Comparison of ENCODE assay signal across 2 cellular contexts in genomic region chr5:132840313-132840712, GRCh38.
TF ChIP-seq lines count a peak whose summit lies in the region.

No MANE protein-coding gene starts in this region.

TF ChIP-seq in SK-N-SH, 30 proteins besides CTCF, POLR2A, EP300 and RAD21 (continued from another document):
- TF ChIP-seq TEAD4 (IDR thresholded peaks at IDR 0.05; ENCODE audit: borderline replicate concordance, insufficient read depth) (no peak), ELF1 (IDR thresholded peaks at IDR 0.05) (no peak), SIN3A (IDR thresholded peaks at IDR 0.05; ENCODE audit: borderline replicate concordance, low read depth, low read length) (no peak), USF1 (IDR thresholded peaks at IDR 0.05; ENCODE audit: borderline replicate concordance, low read depth) (no peak), NRF1 (IDR thresholded peaks at IDR 0.05; ENCODE audit: low read depth, low read length) (no peak), REST (IDR thresholded peaks at IDR 0.05; ENCODE audit: low read depth, low read length) (no peak)
- TF ChIP-seq, protein P1, sequence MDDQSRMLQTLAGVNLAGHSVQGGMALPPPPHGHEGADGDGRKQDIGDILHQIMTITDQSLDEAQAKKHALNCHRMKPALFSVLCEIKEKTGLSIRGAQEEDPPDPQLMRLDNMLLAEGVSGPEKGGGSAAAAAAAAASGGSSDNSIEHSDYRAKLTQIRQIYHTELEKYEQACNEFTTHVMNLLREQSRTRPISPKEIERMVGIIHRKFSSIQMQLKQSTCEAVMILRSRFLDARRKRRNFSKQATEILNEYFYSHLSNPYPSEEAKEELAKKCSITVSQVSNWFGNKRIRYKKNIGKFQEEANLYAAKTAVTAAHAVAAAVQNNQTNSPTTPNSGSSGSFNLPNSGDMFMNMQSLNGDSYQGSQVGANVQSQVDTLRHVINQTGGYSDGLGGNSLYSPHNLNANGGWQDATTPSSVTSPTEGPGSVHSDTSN (IDR thresholded peaks at IDR 0.05): no peak

TF ChIP-seq in SK-N-SH treated with all-trans-retinoic acid at 6 μM for 48 hours, 23 proteins besides CTCF, POLR2A, EP300 and RAD21 (continued from another document):
- TF ChIP-seq CREB5 (CRISPR knock-in tag; IDR thresholded peaks at IDR 0.05; ENCODE audit: low read depth): no peak
